ENCODE assay signal across 8 cellular contexts in the genomic region with DNA sequence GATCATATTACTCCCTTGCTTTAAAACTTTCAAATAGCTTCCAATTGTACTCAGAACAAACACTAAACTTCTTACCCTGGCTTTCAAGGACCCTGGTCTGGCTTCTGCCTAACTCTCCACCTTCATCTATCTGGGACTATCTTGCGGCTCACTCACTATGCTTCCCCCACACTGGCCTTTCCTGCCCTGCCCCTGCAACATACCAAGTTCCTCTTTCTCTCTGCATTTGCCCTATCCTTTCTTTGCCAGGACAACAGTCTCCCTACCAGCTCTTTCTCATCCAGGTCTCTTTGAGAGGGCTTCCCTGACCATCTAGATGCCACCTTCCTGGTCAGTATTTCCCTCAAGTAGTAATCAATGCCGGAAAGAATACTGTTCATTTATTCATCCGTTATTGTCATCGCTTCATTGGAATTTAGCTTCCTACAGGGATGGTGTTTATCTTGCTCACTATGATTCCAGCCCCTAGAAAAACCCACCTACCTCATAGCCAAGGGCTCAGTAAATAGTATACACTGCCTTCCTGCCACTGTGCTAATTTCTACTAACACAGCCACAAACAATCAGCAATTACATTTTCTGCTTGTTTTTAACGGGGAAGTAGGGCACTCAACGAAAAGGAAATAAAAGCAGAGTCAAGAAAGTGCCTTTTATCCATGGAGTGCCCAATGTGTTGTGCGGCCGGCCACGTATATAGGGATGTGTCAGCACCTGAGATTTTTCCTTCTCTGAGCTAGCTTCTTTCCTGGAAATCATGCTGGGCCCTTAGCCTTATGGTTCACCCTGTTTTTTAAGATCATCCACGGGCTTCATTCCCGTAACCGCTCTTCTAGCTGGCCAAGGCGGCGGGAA. TPM values are rescaled to one million over a fixed set of nuclear protein-coding genes. Genes with fewer than 3 reads are reported as not detected.
DNase-seq lines count a peak whose midpoint lies in the region; ATAC-seq and TF ChIP-seq lines count a peak whose summit lies in the region.

No MANE protein-coding gene starts in this region.

- H3K4me1 Mint-ChIP-seq in WTC11: peaks cover 22% of the 10 kb centered on the region

- CTCF ChIA-PET in AG04450 (lab: Charles Lee) (interaction anchor here (0.6 to 5.2 kb wide), 8 partner anchors 13 to 810 kb away, joined by 3 to 56 read pairs (median 6); no protein-coding TSS in a partner anchor), WTC11 (lab: Charles Lee) (interaction anchor here (0.6 to 1.9 kb wide), 5 partner anchors 12 to 386 kb away, joined by 3 to 10 read pairs (median 3); partner anchors contain the start of genes HFM1 and TGFBR3)

- H3K36me3 ChIP-seq in urinary bladder (ENCODE audit: insufficient read depth): no peaks in the 10 kb centered on the region

- ATAC-seq in GM19025 (IDR thresholded peaks at IDR 0.05; ENCODE audit: low read depth, unreplicated experiment) (peak; percentile 9), HG03280 (IDR thresholded peaks at IDR 0.05; ENCODE audit: unreplicated experiment) (peak; percentile 15), WTC11 (peak; percentile 15)

- no peak overlapping the region for H3K4me3 Mint-ChIP-seq in WTC11

- no peak overlapping the region for H3K27ac Mint-ChIP-seq in WTC11

- no peaks in the 10 kb centered on the region for H3K9me3 ChIP-seq in AG04450 (ENCODE audit: control insufficient read depth, insufficient read depth, low read length)

- WGBS in urinary bladder: 18% methylated on average over 14 of the region's 14 CpGs

- POLR2A ChIA-PET in AG04450 (lab: Yijun Ruan, JAX): no interaction called here
- POLR2A ChIA-PET in WTC11 (lab: Charles Lee): interaction anchor here (3.3 kb wide), 1 partner anchor 95 kb away, joined by 18 read pairs; the partner anchor contains the start of gene HFM1

- no peaks in the 10 kb centered on the region for H3K9me3 Mint-ChIP-seq in WTC11

- H3K4me1 ChIP-seq in urinary bladder (ENCODE audit: insufficient read depth): no peaks in the 10 kb centered on the region

- DNase-seq in AG04450 (ENCODE audit: low read depth, low spot score) (no peak), WTC11 (ENCODE audit: low spot score) (no peak), islet precursor cell (no peak), A172 (ENCODE audit: low spot score) (no peak)

- H3K27ac ChIP-seq in AG04450 (ENCODE audit: low read depth, low read length) (peak overlapping the region; percentile 31), layer of hippocampus (ENCODE audit: low read depth, low read length) (peak overlapping the region; percentile 86), urinary bladder (ENCODE audit: low read depth) (no peak overlapping the region)

- peak overlapping the region; percentile 91 for H3K4me3 ChIP-seq in AG04450 (ENCODE audit: low read depth, low read length)
- peak overlapping the region; percentile 43 for H3K4me3 ChIP-seq in urinary bladder (ENCODE audit: low read depth, low read length)

- H3K36me3 Mint-ChIP-seq in WTC11: peaks cover 6% of the 10 kb centered on the region; the same call in 1 of the 2 replicates

- H3K27me3 ChIP-seq in AG04450 (ENCODE audit: control insufficient read depth, insufficient read depth, low read length) (peaks cover 9% of the 10 kb centered on the region), layer of hippocampus (ENCODE audit: control insufficient read depth, insufficient read depth, low read length) (no peaks in the 10 kb centered on the region)

- no peaks in the 10 kb centered on the region for H3K27me3 Mint-ChIP-seq in WTC11 (ENCODE audit: low read depth)

- TF ChIP-seq CTCF in AG04450 (IDR thresholded peaks at IDR 0.05; ENCODE audit: low read depth, low read length) (no peak), WTC11 (IDR thresholded peaks at IDR 0.05) (no peak)

TF ChIP-seq in WTC11, 78 proteins besides CTCF, POLR2A, EP300 and RAD21:
- TF ChIP-seq, protein P1, sequence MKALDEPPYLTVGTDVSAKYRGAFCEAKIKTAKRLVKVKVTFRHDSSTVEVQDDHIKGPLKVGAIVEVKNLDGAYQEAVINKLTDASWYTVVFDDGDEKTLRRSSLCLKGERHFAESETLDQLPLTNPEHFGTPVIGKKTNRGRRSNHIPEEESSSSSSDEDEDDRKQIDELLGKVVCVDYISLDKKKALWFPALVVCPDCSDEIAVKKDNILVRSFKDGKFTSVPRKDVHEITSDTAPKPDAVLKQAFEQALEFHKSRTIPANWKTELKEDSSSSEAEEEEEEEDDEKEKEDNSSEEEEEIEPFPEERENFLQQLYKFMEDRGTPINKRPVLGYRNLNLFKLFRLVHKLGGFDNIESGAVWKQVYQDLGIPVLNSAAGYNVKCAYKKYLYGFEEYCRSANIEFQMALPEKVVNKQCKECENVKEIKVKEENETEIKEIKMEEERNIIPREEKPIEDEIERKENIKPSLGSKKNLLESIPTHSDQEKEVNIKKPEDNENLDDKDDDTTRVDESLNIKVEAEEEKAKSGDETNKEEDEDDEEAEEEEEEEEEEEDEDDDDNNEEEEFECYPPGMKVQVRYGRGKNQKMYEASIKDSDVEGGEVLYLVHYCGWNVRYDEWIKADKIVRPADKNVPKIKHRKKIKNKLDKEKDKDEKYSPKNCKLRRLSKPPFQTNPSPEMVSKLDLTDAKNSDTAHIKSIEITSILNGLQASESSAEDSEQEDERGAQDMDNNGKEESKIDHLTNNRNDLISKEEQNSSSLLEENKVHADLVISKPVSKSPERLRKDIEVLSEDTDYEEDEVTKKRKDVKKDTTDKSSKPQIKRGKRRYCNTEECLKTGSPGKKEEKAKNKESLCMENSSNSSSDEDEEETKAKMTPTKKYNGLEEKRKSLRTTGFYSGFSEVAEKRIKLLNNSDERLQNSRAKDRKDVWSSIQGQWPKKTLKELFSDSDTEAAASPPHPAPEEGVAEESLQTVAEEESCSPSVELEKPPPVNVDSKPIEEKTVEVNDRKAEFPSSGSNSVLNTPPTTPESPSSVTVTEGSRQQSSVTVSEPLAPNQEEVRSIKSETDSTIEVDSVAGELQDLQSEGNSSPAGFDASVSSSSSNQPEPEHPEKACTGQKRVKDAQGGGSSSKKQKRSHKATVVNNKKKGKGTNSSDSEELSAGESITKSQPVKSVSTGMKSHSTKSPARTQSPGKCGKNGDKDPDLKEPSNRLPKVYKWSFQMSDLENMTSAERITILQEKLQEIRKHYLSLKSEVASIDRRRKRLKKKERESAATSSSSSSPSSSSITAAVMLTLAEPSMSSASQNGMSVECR (CRISPR knock-in tag; IDR thresholded peaks at IDR 0.05; ENCODE audit: borderline replicate concordance): no peak

RNA-seq across cellular contexts. Expression of gene CDC7, which starts 0.5 kb away (rescaled TPM):
- polyA plus RNA-seq in AG04450 (2011; rRNA removed): 3.3 and 4.6 TPM in 2 replicates
- polyA minus RNA-seq in AG04450 (2011; rRNA and poly(A)+ RNA removed): 1.8 and 3.6 TPM in 2 replicates
- total RNA-seq in WTC11 (2021): 41.3 to 49.9 TPM (median 46.9 TPM) in 3 replicates
- total RNA-seq in urinary bladder: 26.1 TPM
- polyA plus RNA-seq in urinary bladder: 1.9 TPM
- 9.2 and 11.0 TPM in 2 replicates for total RNA-seq in A172 (2014; rRNA removed; shearing (Covaris generic))
